ENCODE assay signal across 28 cellular contexts in the genomic region with DNA sequence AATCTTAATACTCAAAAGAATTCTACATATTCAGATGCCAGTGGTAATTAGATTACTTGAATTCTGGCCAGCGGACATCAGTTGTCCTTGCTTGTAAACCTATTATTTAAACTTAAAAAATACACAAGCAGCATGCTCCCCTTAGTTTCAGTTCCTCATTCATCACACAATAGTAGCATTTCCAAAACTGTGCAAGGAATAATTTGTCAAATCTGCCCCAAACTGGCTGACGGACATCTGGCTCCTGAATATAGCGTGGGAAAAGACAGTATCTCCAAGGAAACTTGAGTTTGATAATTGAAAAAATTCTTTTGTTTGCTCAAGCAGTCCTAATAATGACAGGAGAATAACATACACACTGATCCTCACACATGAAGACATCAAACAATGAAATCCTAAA.
"Had no signal": no experiment of that assay in that cellular context is flagged by ENCODE, and none has a peak within 500 bp of the region (broad histone marks: within the 10 kb centered on the region; RNA-seq: fewer than 3 reads in every experiment).

No MANE protein-coding gene starts in this region.

- H3K27me3 ChIP-seq: esophagus squamous epithelium, heart right ventricle, neural progenitor cell, right atrium auricular region, testis, transverse colon had no signal

- H3K4me1 ChIP-seq: parathyroid adenoma, psoas muscle, right atrium auricular region, testis, transverse colon had no signal

- H3K9me3 ChIP-seq: esophagus squamous epithelium, heart right ventricle, psoas muscle, right atrium auricular region, testis, transverse colon had no signal

- H3K4me1 Mint-ChIP-seq: activated CD4-positive, alpha-beta T cell treated with anti-CD3 and anti-CD28 coated beads, Interleukin-2, amount 10 ng/mL, durations not matched to agents 7 days and 5 days; activated naive CD4-positive, alpha-beta T cell treated with anti-CD3 and anti-CD28 coated beads, Interleukin-2, amount 50 U/mL, for 24 hours; activated naive CD8-positive, alpha-beta T cell treated with anti-CD3 and anti-CD28 coated beads, Interleukin-2, amount 50 U/mL, for 24 hours; central memory CD8-positive, alpha-beta T cell; memory B cell; naive thymus-derived CD8-positive, alpha-beta T cell had no signal

- H3K4me3 Mint-ChIP-seq: activated CD4-positive, alpha-beta memory T cell treated with anti-CD3 and anti-CD28 coated beads, Interleukin-2, amount 10 ng/mL, durations not matched to agents 7 days and 5 days; activated CD4-positive, alpha-beta T cell treated with anti-CD3 and anti-CD28 coated beads, Interleukin-2, amount 10 ng/mL, durations not matched to agents 7 days and 5 days; activated naive CD4-positive, alpha-beta T cell treated with anti-CD3 and anti-CD28 coated beads, Interleukin-2, amount 50 U/mL, for 24 hours; activated naive CD8-positive, alpha-beta T cell treated with anti-CD3 and anti-CD28 coated beads, Interleukin-2, amount 50 U/mL, for 24 hours; activated T-cell treated with anti-CD3 and anti-CD28 coated beads, Interleukin-2, amount 50 U/mL, for 24 hours; activated T-helper 17 cell treated with anti-CD3 and anti-CD28 coated beads, Interleukin-2, amount 50 U/mL, for 72 hours; central memory CD8-positive, alpha-beta T cell; dendritic cell treated with granulocyte-macrophage colony-stimulating factor and Interleukin-4, amounts not matched to agents 40 ng/mL and 50 ng/mL, for 4 days; memory B cell; naive thymus-derived CD8-positive, alpha-beta T cell; neural progenitor cell; WTC11 had no signal

- H3K27me3 Mint-ChIP-seq: activated CD4-positive, alpha-beta memory T cell treated with anti-CD3 and anti-CD28 coated beads, Interleukin-2, amount 10 ng/mL, durations not matched to agents 7 days and 5 days; activated CD4-positive, alpha-beta T cell treated with anti-CD3 and anti-CD28 coated beads, Interleukin-2, amount 10 ng/mL, durations not matched to agents 7 days and 5 days; activated naive CD4-positive, alpha-beta T cell treated with anti-CD3 and anti-CD28 coated beads, Interleukin-2, amount 50 U/mL, for 24 hours; activated naive CD8-positive, alpha-beta T cell treated with anti-CD3 and anti-CD28 coated beads, Interleukin-2, amount 50 U/mL, for 24 hours; activated T-cell treated with anti-CD3 and anti-CD28 coated beads, Interleukin-2, amount 50 U/mL, for 24 hours; activated T-helper 17 cell treated with anti-CD3 and anti-CD28 coated beads, Interleukin-2, amount 50 U/mL, for 72 hours; central memory CD8-positive, alpha-beta T cell; dendritic cell treated with granulocyte-macrophage colony-stimulating factor and Interleukin-4, amounts not matched to agents 40 ng/mL and 50 ng/mL, for 4 days; naive thymus-derived CD8-positive, alpha-beta T cell had no signal

- H3K27ac Mint-ChIP-seq: activated CD4-positive, alpha-beta memory T cell treated with anti-CD3 and anti-CD28 coated beads, Interleukin-2, amount 10 ng/mL, durations not matched to agents 7 days and 5 days; activated CD4-positive, alpha-beta T cell treated with anti-CD3 and anti-CD28 coated beads, Interleukin-2, amount 10 ng/mL, durations not matched to agents 7 days and 5 days; activated naive CD4-positive, alpha-beta T cell treated with anti-CD3 and anti-CD28 coated beads, Interleukin-2, amount 50 U/mL, for 24 hours; activated naive CD8-positive, alpha-beta T cell treated with anti-CD3 and anti-CD28 coated beads, Interleukin-2, amount 50 U/mL, for 24 hours; activated T-cell treated with anti-CD3 and anti-CD28 coated beads, Interleukin-2, amount 50 U/mL, for 24 hours; activated T-helper 17 cell treated with anti-CD3 and anti-CD28 coated beads, Interleukin-2, amount 50 U/mL, for 72 hours; dendritic cell treated with granulocyte-macrophage colony-stimulating factor and Interleukin-4, amounts not matched to agents 40 ng/mL and 50 ng/mL, for 4 days; memory B cell; naive thymus-derived CD8-positive, alpha-beta T cell; WTC11 had no signal

- H3K4me3 ChIP-seq: esophagus squamous epithelium, heart right ventricle, neural progenitor cell, psoas muscle, right atrium auricular region, testis, transverse colon had no signal

- DNase-seq: activated CD4-positive, alpha-beta memory T cell treated with anti-CD3 and anti-CD28 coated beads, Interleukin-2, amount 10 ng/mL, durations not matched to agents 7 days and 5 days; activated CD4-positive, alpha-beta T cell treated with anti-CD3 and anti-CD28 coated beads for 1 hour; activated CD4-positive, alpha-beta T cell treated with anti-CD3 and anti-CD28 coated beads, Interleukin-2, amount 10 ng/mL, durations not matched to agents 7 days and 5 days; activated CD8-positive, alpha-beta memory T cell treated with anti-CD3 and anti-CD28 coated beads, Interleukin-2, amount 50 U/mL, for 48 hours; activated naive CD8-positive, alpha-beta T cell treated with anti-CD3 and anti-CD28 coated beads, Interleukin-2, amount 50 U/mL, for 24 hours; activated T-cell treated with anti-CD3 and anti-CD28 coated beads, Interleukin-2, amount 50 U/mL, for 24 hours; esophagus squamous epithelium; foreskin melanocyte; heart right ventricle; midbrain; naive thymus-derived CD8-positive, alpha-beta T cell; occipital lobe; psoas muscle; stimulated activated CD4-positive, alpha-beta T cell treated with anti-CD3 and anti-CD28 coated beads, Interleukin-15, amount 100 ng/mL, for 24 hours; stimulated activated naive CD4-positive, alpha-beta T cell; T-helper 2 cell; testis; transverse colon had no signal

- H3K9me3 Mint-ChIP-seq: activated CD4-positive, alpha-beta memory T cell treated with anti-CD3 and anti-CD28 coated beads, Interleukin-2, amount 10 ng/mL, durations not matched to agents 7 days and 5 days; activated CD4-positive, alpha-beta T cell treated with anti-CD3 and anti-CD28 coated beads, Interleukin-2, amount 10 ng/mL, durations not matched to agents 7 days and 5 days; activated naive CD4-positive, alpha-beta T cell treated with anti-CD3 and anti-CD28 coated beads, Interleukin-2, amount 50 U/mL, for 24 hours; activated naive CD8-positive, alpha-beta T cell treated with anti-CD3 and anti-CD28 coated beads, Interleukin-2, amount 50 U/mL, for 24 hours; activated T-cell treated with anti-CD3 and anti-CD28 coated beads, Interleukin-2, amount 50 U/mL, for 24 hours; activated T-helper 17 cell treated with anti-CD3 and anti-CD28 coated beads, Interleukin-2, amount 50 U/mL, for 72 hours; central memory CD8-positive, alpha-beta T cell; dendritic cell treated with granulocyte-macrophage colony-stimulating factor and Interleukin-4, amounts not matched to agents 40 ng/mL and 50 ng/mL, for 4 days; memory B cell; naive thymus-derived CD8-positive, alpha-beta T cell; neural progenitor cell; WTC11 had no signal

- H3K27ac ChIP-seq: epithelial cell of prostate, esophagus squamous epithelium, heart right ventricle, neural progenitor cell, parathyroid adenoma, psoas muscle, right atrium auricular region, testis, transverse colon had no signal

- H3K36me3 ChIP-seq: neural progenitor cell, transverse colon had no signal

- ATAC-seq: activated naive CD8-positive, alpha-beta T cell treated with anti-CD3 and anti-CD28 coated beads, Interleukin-2, amount 50 U/mL, for 24 hours; activated T-helper 17 cell treated with anti-CD3 and anti-CD28 coated beads, Interleukin-2, amount 50 U/mL, for 72 hours; heart right ventricle; naive thymus-derived CD8-positive, alpha-beta T cell; psoas muscle; WTC11 had no signal
